17 cellular contexts compared by ENCODE assay signal in genomic region chr14:105926415-105927093, GRCh38.
A peak's percentile ranks its signal among the peaks of the same experiment; 100 is the strongest.
DNase-seq lines count a peak whose midpoint lies in the region; ATAC-seq and TF ChIP-seq lines count a peak whose summit lies in the region.
"Had no signal": no experiment of that assay in that cellular context is flagged by ENCODE, and none has a peak within 500 bp of the region (broad histone marks: within the 10 kb centered on the region; RNA-seq: fewer than 3 reads in every experiment).

No MANE protein-coding gene starts in this region.

- H3K9me3 ChIP-seq in left lung (peaks cover 0 to 4% of the 10 kb centered on the region in 2 donors), esophagus squamous epithelium (peaks cover 0 to 7% (median 0%) of the 10 kb centered on the region in 3 donors)

- ATAC-seq in activated naive CD8-positive, alpha-beta T cell treated with anti-CD3 and anti-CD28 coated beads, Interleukin-2, amount 10 ng/mL, durations not matched to agents 7 days and 5 days (ENCODE audit: low read depth), result no peak
- no peak for ATAC-seq in left lung
- peak; percentile 47 for ATAC-seq in stimulated activated memory B cell treated with anti-CD40 and anti-IgM and Interleukin-4, amounts not matched to agents 10 μg/mL and 1 μg/mL and 100 μg/mL, for 72 hours
- ATAC-seq: GM12878, GM23338 had no signal

- no peaks in the 10 kb centered on the region for H3K36me3 Mint-ChIP-seq in activated naive CD8-positive, alpha-beta T cell treated with anti-CD3 and anti-CD28 coated beads, Interleukin-2, amount 10 ng/mL, durations not matched to agents 7 days and 5 days
- no peaks in the 10 kb centered on the region for H3K36me3 Mint-ChIP-seq in activated naive CD8-positive, alpha-beta T cell treated with anti-CD3 and anti-CD28 coated beads for 36 hours
- H3K36me3 Mint-ChIP-seq in stimulated activated memory B cell treated with anti-CD40 and anti-IgM and Interleukin-4, amounts not matched to agents 10 μg/mL and 1 μg/mL and 100 μg/mL, for 72 hours, result peaks cover 18% of the 10 kb centered on the region
- H3K36me3 Mint-ChIP-seq: CD4-positive, CD25-positive, alpha-beta regulatory T cell had no signal

- H3K27me3 Mint-ChIP-seq in activated naive CD8-positive, alpha-beta T cell treated with anti-CD3 and anti-CD28 coated beads, Interleukin-2, amount 10 ng/mL, durations not matched to agents 7 days and 5 days, result peaks cover 15% of the 10 kb centered on the region
- H3K27me3 Mint-ChIP-seq in activated naive CD8-positive, alpha-beta T cell treated with anti-CD3 and anti-CD28 coated beads for 36 hours, result peaks cover 18% of the 10 kb centered on the region
- no peaks in the 10 kb centered on the region for H3K27me3 Mint-ChIP-seq in stimulated activated memory B cell treated with anti-CD40 and anti-IgM and Interleukin-4, amounts not matched to agents 10 μg/mL and 1 μg/mL and 100 μg/mL, for 72 hours

- POLR2A ChIA-PET in activated naive CD8-positive, alpha-beta T cell treated with anti-CD3 and anti-CD28 coated beads, Interleukin-2, amount 10 ng/mL, durations not matched to agents 7 days and 5 days (lab: Charles Lee), result no interaction called here

- no peak for TF ChIP-seq CTCF in left lung (IDR thresholded peaks at IDR 0.05)
- TF ChIP-seq CTCF in esophagus squamous epithelium (IDR thresholded peaks at IDR 0.05), result no peak

- no peak overlapping the region for H3K4me3 ChIP-seq in left lung
- H3K4me3 ChIP-seq in esophagus squamous epithelium, result no peak overlapping the region
- H3K4me3 ChIP-seq: GM12878, GM23338 had no signal

- H3K4me1 Mint-ChIP-seq in activated naive CD8-positive, alpha-beta T cell treated with anti-CD3 and anti-CD28 coated beads, Interleukin-2, amount 10 ng/mL, durations not matched to agents 7 days and 5 days, result no peaks in the 10 kb centered on the region
- H3K4me1 Mint-ChIP-seq in activated naive CD8-positive, alpha-beta T cell treated with anti-CD3 and anti-CD28 coated beads for 36 hours, result no peaks in the 10 kb centered on the region
- peaks cover 8% of the 10 kb centered on the region for H3K4me1 Mint-ChIP-seq in stimulated activated memory B cell treated with anti-CD40 and anti-IgM and Interleukin-4, amounts not matched to agents 10 μg/mL and 1 μg/mL and 100 μg/mL, for 72 hours
- H3K4me1 Mint-ChIP-seq: CD4-positive, CD25-positive, alpha-beta regulatory T cell; GM23338 had no signal

- H3K27ac Mint-ChIP-seq in activated naive CD8-positive, alpha-beta T cell treated with anti-CD3 and anti-CD28 coated beads, Interleukin-2, amount 10 ng/mL, durations not matched to agents 7 days and 5 days, result no peak overlapping the region
- no peak overlapping the region for H3K27ac Mint-ChIP-seq in activated naive CD8-positive, alpha-beta T cell treated with anti-CD3 and anti-CD28 coated beads for 36 hours
- no peak overlapping the region for H3K27ac Mint-ChIP-seq in stimulated activated memory B cell treated with anti-CD40 and anti-IgM and Interleukin-4, amounts not matched to agents 10 μg/mL and 1 μg/mL and 100 μg/mL, for 72 hours
- H3K27ac Mint-ChIP-seq: CD4-positive, CD25-positive, alpha-beta regulatory T cell; GM23338 had no signal

- intact Hi-C loops in left lung (cut with DNase I), result no loop called here
- intact Hi-C loops in esophagus squamous epithelium (cut with DNase I), result no loop called here

- no peak overlapping the region for H3K27ac ChIP-seq in left lung
- H3K27ac ChIP-seq in esophagus squamous epithelium, result no peak overlapping the region

- H3K36me3 ChIP-seq in left lung (no peaks in the 10 kb centered on the region), esophagus squamous epithelium (no peaks in the 10 kb centered on the region)

- DNase-seq in activated naive CD8-positive, alpha-beta T cell treated with anti-CD3 and anti-CD28 coated beads, Interleukin-2, amount 10 ng/mL, durations not matched to agents 7 days and 5 days, result peak; percentile 25
- DNase-seq in activated naive CD8-positive, alpha-beta T cell treated with anti-CD3 and anti-CD28 coated beads for 36 hours, result no peak
- DNase-seq in left lung (peak; percentile 28 to 70), NK-92 (lab: John Stamatoyannopoulos, UW; ENCODE audit: unreplicated experiment) (no peak), esophagus squamous epithelium (lab: John Stamatoyannopoulos, UW) (no peak)
- DNase-seq in stimulated activated CD4-positive, alpha-beta T cell treated with anti-CD3 and anti-CD28 coated beads, Interleukin-2, amount 100 ng/mL, for 48 hours, result no peak
- DNase-seq: CD4-positive, CD25-positive, alpha-beta regulatory T cell; DMS53; NCI-H1048; NCI-H146; NCI-H2081 treated with DMSO at 0.1 percent for 48 hours; NCI-H524 treated with DMSO at 0.1 percent for 48 hours; NK-92 treated with Interleukin-12 subunit alpha and Interleukin-12 subunit beta, amount 100 ng/mL, for 24 hours had no signal

- no peak overlapping the region for H3K4me3 Mint-ChIP-seq in activated naive CD8-positive, alpha-beta T cell treated with anti-CD3 and anti-CD28 coated beads, Interleukin-2, amount 10 ng/mL, durations not matched to agents 7 days and 5 days
- H3K4me3 Mint-ChIP-seq in activated naive CD8-positive, alpha-beta T cell treated with anti-CD3 and anti-CD28 coated beads for 36 hours, result no peak overlapping the region
- H3K4me3 Mint-ChIP-seq in stimulated activated memory B cell treated with anti-CD40 and anti-IgM and Interleukin-4, amounts not matched to agents 10 μg/mL and 1 μg/mL and 100 μg/mL, for 72 hours, result no peak overlapping the region
- H3K4me3 Mint-ChIP-seq: CD4-positive, CD25-positive, alpha-beta regulatory T cell; GM23338 had no signal

- 49 to 80% methylated on average over 1 to 4 of the region's 18 CpGs for WGBS in esophagus squamous epithelium, 2 donors

- H3K9me3 Mint-ChIP-seq in activated naive CD8-positive, alpha-beta T cell treated with anti-CD3 and anti-CD28 coated beads, Interleukin-2, amount 10 ng/mL, durations not matched to agents 7 days and 5 days, result no peaks in the 10 kb centered on the region
- no peaks in the 10 kb centered on the region for H3K9me3 Mint-ChIP-seq in activated naive CD8-positive, alpha-beta T cell treated with anti-CD3 and anti-CD28 coated beads for 36 hours
- H3K9me3 Mint-ChIP-seq in stimulated activated memory B cell treated with anti-CD40 and anti-IgM and Interleukin-4, amounts not matched to agents 10 μg/mL and 1 μg/mL and 100 μg/mL, for 72 hours, result no peaks in the 10 kb centered on the region

- H3K27me3 ChIP-seq in left lung (peaks cover 0 to 52% of the 10 kb centered on the region in 2 donors), esophagus squamous epithelium (peaks cover 0 to 10% (median 0%) of the 10 kb centered on the region in 4 donors)

- H3K4me1 ChIP-seq in left lung (no peaks in the 10 kb centered on the region), esophagus squamous epithelium (no peaks in the 10 kb centered on the region)

- TF ChIP-seq POLR2A in GM15510 (IDR thresholded peaks at IDR 0.05; ENCODE audit: borderline replicate concordance, extremely low read depth, insufficient read length), result peak; percentile 16
- no peak for TF ChIP-seq POLR2A in esophagus squamous epithelium (IDR thresholded peaks at IDR 0.05)

Comparison
In these comparisons a context has a peak if more than half of its experiments do, and no peak if none do; other contexts are left out.
1. DNase-seq: peak in activated naive CD8-positive, alpha-beta T cell treated with anti-CD3 and anti-CD28 coated beads, Interleukin-2, amount 10 ng/mL, durations not matched to agents 7 days and 5 days (single experiment) and left lung (2 of 2); none in activated naive CD8-positive, alpha-beta T cell treated with anti-CD3 and anti-CD28 coated beads for 36 hours (single experiment), NK-92 (single experiment), esophagus squamous epithelium (single experiment) and stimulated activated CD4-positive, alpha-beta T cell treated with anti-CD3 and anti-CD28 coated beads, Interleukin-2, amount 100 ng/mL, for 48 hours (0 of 2).